Comparison of ENCODE assay signal across 22 cellular contexts in the genomic region with DNA sequence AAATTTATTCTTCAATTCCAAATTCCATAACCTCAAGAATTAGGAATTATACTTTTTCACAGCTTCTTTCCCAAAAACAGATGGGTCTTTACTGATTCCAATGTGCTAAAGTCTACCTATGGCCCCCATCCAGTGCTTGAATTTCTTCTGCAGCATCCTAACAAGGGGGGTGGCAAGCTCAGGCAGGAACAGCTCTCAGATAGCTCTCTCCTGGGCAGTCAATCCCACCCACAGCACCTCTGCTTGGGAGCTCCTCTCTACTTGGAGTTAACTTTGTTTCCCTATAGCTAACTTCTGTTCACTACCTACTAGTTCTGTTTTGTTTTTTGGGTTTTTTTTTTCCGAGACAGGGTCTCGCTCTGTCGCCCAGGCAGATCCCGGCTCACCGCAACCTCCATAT.
"Had no signal": no experiment of that assay in that cellular context is flagged by ENCODE, and none has a peak within 500 bp of the region (broad histone marks: within the 10 kb centered on the region; RNA-seq: fewer than 3 reads in every experiment).

No MANE protein-coding gene starts in this region.

- H3K4me1 ChIP-seq: SJSA1 had no signal

- H3K4me3 ChIP-seq: SJSA1, SK-N-MC had no signal

- DNase-seq: IMR-90, Kasumi-1, KG1, MM.1S, NCI-H1092 treated with DMSO at 0.1 percent for 48 hours, NCI-H1436, NCI-H187, NCI-H2029, NCI-H2081 treated with DMSO at 0.1 percent for 48 hours, NCI-H2171, NCI-H226, NCI-H446, NCI-H510A, NCI-H524 treated with DMSO at 0.1 percent for 48 hours, NCI-H69, NCI-H774, Right ventricle myocardium superior, RPMI8226, SIG-M5 had no signal

- H3K9me3 ChIP-seq: SJSA1 had no signal

- H3K27ac ChIP-seq: HL-60, SJSA1, SK-N-MC had no signal

- H3K27me3 ChIP-seq: SJSA1 had no signal
